1 cellular context compared by ENCODE assay signal in the genomic region with DNA sequence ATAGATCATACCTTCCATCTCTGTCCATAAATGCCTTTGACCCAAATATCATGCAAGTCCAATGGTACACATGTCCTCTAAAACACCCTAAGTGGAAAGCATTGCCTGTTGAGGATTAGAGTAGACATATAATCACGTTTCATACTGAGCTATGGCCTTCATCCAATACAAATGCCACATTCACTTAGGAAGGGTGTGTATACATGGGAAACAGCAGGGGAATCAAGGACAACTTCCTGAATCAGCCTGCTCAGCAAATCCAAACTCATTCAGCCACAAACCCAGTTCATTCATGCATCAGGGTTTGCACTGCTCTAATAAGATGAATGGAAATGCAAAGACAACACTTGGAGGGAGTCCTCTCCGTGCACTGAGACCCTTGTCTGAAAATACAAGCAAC.
TF ChIP-seq lines count a peak whose summit lies in the region.

No MANE protein-coding gene starts in this region.

TF ChIP-seq in GM23338, 12 proteins besides CTCF, POLR2A, EP300 and RAD21 (continued from another document):
- TF ChIP-seq, protein P1, sequence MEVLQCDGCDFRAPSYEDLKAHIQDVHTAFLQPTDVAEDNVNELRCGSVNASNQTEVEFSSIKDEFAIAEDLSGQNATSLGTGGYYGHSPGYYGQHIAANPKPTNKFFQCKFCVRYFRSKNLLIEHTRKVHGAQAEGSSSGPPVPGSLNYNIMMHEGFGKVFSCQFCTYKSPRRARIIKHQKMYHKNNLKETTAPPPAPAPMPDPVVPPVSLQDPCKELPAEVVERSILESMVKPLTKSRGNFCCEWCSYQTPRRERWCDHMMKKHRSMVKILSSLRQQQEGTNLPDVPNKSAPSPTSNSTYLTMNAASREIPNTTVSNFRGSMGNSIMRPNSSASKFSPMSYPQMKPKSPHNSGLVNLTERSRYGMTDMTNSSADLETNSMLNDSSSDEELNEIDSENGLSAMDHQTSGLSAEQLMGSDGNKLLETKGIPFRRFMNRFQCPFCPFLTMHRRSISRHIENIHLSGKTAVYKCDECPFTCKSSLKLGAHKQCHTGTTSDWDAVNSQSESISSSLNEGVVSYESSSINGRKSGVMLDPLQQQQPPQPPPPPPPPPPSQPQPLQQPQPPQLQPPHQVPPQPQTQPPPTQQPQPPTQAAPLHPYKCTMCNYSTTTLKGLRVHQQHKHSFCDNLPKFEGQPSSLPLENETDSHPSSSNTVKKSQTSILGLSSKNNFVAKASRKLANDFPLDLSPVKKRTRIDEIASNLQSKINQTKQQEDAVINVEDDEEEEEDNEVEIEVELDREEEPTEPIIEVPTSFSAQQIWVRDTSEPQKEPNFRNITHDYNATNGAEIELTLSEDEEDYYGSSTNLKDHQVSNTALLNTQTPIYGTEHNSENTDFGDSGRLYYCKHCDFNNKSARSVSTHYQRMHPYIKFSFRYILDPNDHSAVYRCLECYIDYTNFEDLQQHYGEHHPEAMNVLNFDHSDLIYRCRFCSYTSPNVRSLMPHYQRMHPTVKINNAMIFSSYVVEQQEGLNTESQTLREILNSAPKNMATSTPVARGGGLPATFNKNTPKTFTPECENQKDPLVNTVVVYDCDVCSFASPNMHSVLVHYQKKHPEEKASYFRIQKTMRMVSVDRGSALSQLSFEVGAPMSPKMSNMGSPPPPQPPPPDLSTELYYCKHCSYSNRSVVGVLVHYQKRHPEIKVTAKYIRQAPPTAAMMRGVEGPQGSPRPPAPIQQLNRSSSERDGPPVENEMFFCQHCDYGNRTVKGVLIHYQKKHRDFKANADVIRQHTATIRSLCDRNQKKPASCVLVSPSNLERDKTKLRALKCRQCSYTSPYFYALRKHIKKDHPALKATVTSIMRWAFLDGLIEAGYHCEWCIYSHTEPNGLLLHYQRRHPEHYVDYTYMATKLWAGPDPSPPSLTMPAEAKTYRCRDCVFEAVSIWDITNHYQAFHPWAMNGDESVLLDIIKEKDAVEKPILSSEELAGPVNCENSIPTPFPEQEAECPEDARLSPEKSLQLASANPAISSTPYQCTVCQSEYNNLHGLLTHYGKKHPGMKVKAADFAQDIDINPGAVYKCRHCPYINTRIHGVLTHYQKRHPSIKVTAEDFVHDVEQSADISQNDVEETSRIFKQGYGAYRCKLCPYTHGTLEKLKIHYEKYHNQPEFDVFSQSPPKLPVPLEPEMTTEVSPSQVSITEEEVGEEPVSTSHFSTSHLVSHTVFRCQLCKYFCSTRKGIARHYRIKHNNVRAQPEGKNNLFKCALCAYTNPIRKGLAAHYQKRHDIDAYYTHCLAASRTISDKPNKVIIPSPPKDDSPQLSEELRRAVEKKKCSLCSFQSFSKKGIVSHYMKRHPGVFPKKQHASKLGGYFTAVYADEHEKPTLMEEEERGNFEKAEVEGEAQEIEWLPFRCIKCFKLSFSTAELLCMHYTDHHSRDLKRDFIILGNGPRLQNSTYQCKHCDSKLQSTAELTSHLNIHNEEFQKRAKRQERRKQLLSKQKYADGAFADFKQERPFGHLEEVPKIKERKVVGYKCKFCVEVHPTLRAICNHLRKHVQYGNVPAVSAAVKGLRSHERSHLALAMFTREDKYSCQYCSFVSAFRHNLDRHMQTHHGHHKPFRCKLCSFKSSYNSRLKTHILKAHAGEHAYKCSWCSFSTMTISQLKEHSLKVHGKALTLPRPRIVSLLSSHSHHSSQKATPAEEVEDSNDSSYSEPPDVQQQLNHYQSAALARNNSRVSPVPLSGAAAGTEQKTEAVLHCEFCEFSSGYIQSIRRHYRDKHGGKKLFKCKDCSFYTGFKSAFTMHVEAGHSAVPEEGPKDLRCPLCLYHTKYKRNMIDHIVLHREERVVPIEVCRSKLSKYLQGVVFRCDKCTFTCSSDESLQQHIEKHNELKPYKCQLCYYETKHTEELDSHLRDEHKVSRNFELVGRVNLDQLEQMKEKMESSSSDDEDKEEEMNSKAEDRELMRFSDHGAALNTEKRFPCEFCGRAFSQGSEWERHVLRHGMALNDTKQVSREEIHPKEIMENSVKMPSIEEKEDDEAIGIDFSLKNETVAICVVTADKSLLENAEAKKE (CRISPR knock-in tag; IDR thresholded peaks at IDR 0.05): no peak
- TF ChIP-seq, protein P2, sequence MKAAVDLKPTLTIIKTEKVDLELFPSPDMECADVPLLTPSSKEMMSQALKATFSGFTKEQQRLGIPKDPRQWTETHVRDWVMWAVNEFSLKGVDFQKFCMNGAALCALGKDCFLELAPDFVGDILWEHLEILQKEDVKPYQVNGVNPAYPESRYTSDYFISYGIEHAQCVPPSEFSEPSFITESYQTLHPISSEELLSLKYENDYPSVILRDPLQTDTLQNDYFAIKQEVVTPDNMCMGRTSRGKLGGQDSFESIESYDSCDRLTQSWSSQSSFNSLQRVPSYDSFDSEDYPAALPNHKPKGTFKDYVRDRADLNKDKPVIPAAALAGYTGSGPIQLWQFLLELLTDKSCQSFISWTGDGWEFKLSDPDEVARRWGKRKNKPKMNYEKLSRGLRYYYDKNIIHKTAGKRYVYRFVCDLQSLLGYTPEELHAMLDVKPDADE (IDR thresholded peaks at IDR 0.05): no peak
- TF ChIP-seq EZH2phosphoT487 (IDR thresholded peaks at IDR 0.05; ENCODE audit: unreplicated experiment): no peak
- no peak for TF ChIP-seq STAT1 (IDR thresholded peaks at IDR 0.05; ENCODE audit: unreplicated experiment)
- no peak for TF ChIP-seq EZH2 (IDR thresholded peaks at IDR 0.05; ENCODE audit: low read depth, unreplicated experiment)
- no peak for TF ChIP-seq CREB1 (CRISPR knock-in tag; IDR thresholded peaks at IDR 0.05; ENCODE audit: low read depth)
